15 cellular contexts compared by ENCODE assay signal in genomic region chr1:3904006-3904842, GRCh38. TPM values are rescaled to one million over a fixed set of nuclear protein-coding genes. Genes with fewer than 3 reads are reported as not detected.
DNase-seq lines count a peak whose midpoint lies in the region; ATAC-seq, FAIRE-seq and TF ChIP-seq lines count a peak whose summit lies in the region.
"Had no signal": no experiment of that assay in that cellular context is flagged by ENCODE, and none has a peak within 500 bp of the region (broad histone marks: within the 10 kb centered on the region; RNA-seq: fewer than 3 reads in every experiment).

No MANE protein-coding gene starts in this region.

- TF ChIP-seq CTCF in RWPE2 (IDR thresholded peaks at IDR 0.05; ENCODE audit: poor library complexity, severe bottlenecking) (no peak), kidney (IDR thresholded peaks at IDR 0.05; ENCODE audit: borderline replicate concordance, extremely low read depth, insufficient read depth) (no peak), upper lobe of right lung (IDR thresholded peaks at IDR 0.05) (no peak)

- no peaks in the 10 kb centered on the region for H3K4me1 ChIP-seq in RWPE2 (ENCODE audit: insufficient read depth, poor library complexity, severe bottlenecking)
- H3K4me1 ChIP-seq in kidney (ENCODE audit: control insufficient read depth in 1 of 2, insufficient read depth in 1 of 2, low read depth in 1 of 2, low read length in 2 of 2): peaks cover 11 to 25% of the 10 kb centered on the region in 2 donors
- H3K4me1 ChIP-seq in upper lobe of right lung: peaks cover 6% of the 10 kb centered on the region

- H3K27ac ChIP-seq in RWPE2 (ENCODE audit: poor library complexity, severe bottlenecking): no peak overlapping the region
- H3K27ac ChIP-seq in kidney (ENCODE audit: low read depth in 2 of 2, low read length in 2 of 2): no peak overlapping the region
- H3K27ac ChIP-seq in upper lobe of right lung: no peak overlapping the region
- H3K27ac ChIP-seq: esophagus muscularis mucosa, PC-9 had no signal

- ATAC-seq in Right ventricle myocardium inferior (no peak), RWPE2 (ENCODE audit: low read depth) (no peak), upper lobe of right lung (no peak), GM19351 (IDR thresholded peaks at IDR 0.05; ENCODE audit: unreplicated experiment) (no peak)
- ATAC-seq: WTC11 had no signal

- H3K36me3 ChIP-seq in RWPE2 (ENCODE audit: low read depth) (no peaks in the 10 kb centered on the region), kidney (ENCODE audit: control insufficient read depth in 1 of 2, insufficient read depth in 2 of 2, low read length in 2 of 2) (no peaks in the 10 kb centered on the region), upper lobe of right lung (no peaks in the 10 kb centered on the region)
- H3K36me3 ChIP-seq: esophagus muscularis mucosa had no signal

- intact Hi-C loops in cardiac septum (cut with DNase I) (no loop called here), Right ventricle myocardium inferior (cut with DNase I) (no loop called here), kidney (cut with DNase I) (no loop called here), upper lobe of right lung (cut with DNase I) (no loop called here)

- no peak overlapping the region for H3K9ac ChIP-seq in kidney (ENCODE audit: low read length in 2 of 2)

- no peak overlapping the region for H3K4me3 ChIP-seq in RWPE2 (ENCODE audit: severe bottlenecking)
- H3K4me3 ChIP-seq in kidney (ENCODE audit: low read length in 2 of 2): no peak overlapping the region
- no peak overlapping the region for H3K4me3 ChIP-seq in upper lobe of right lung
- H3K4me3 ChIP-seq: esophagus muscularis mucosa, PC-9 had no signal

- DNase-seq in cardiac septum (ENCODE audit: low spot score) (peak; percentile 53), Right ventricle myocardium inferior (ENCODE audit: missing footprints) (no peak), RWPE2 (ENCODE audit: low spot score) (peak; percentile 39), kidney (peak; percentile 68), upper lobe of right lung (peak; percentile 63), NCI-H187 treated with DMSO at 0.1 percent for 48 hours (lab: John Stamatoyannopoulos, UW) (no peak), iPS-NIHi11 (ENCODE audit: low spot score) (no peak)
- DNase-seq: NCI-H2171 treated with DMSO at 0.1 percent for 48 hours, PC-9 had no signal

- FAIRE-seq in kidney (lab: Jason Lieb, UNC): no peak
- FAIRE-seq: astrocyte, H54, keratinocyte had no signal

- H3K9me3 ChIP-seq in RWPE2 (ENCODE audit: severe bottlenecking): no peaks in the 10 kb centered on the region
- no peaks in the 10 kb centered on the region for H3K9me3 ChIP-seq in kidney (ENCODE audit: control insufficient read depth in 1 of 2, low read length in 2 of 2)
- H3K9me3 ChIP-seq in upper lobe of right lung: no peaks in the 10 kb centered on the region
- H3K9me3 ChIP-seq: esophagus muscularis mucosa had no signal

- no peaks in the 10 kb centered on the region for H3K27me3 ChIP-seq in RWPE2 (ENCODE audit: insufficient read depth, poor library complexity, severe bottlenecking)
- H3K27me3 ChIP-seq in upper lobe of right lung: no peaks in the 10 kb centered on the region
- H3K27me3 ChIP-seq: esophagus muscularis mucosa had no signal

RNA-seq across cellular contexts. Expression of gene C1orf174, which starts 4.2 kb away (rescaled TPM):
- total RNA-seq in cardiac septum: 11.5 TPM
- total RNA-seq in Right ventricle myocardium inferior: 14.1 TPM
- total RNA-seq in kidney: 16.8 TPM
- 15.9 TPM for polyA plus RNA-seq in kidney (ENCODE audit: insufficient read depth, low read depth, low replicate concordance)
- total RNA-seq in upper lobe of right lung: 19.9 TPM

RNA-seq across cellular contexts. Expression of gene DFFB, which starts 46.9 kb away (rescaled TPM):
- 2.9 TPM for total RNA-seq in cardiac septum
- total RNA-seq in Right ventricle myocardium inferior: 3.3 TPM
- total RNA-seq in kidney: 8.2 TPM
- 5.6 TPM for polyA plus RNA-seq in kidney (ENCODE audit: insufficient read depth, low read depth, low replicate concordance)
- 8.5 TPM for total RNA-seq in upper lobe of right lung

RNA-seq across cellular contexts. Expression of gene CEP104, which starts 47.2 kb away (rescaled TPM):
- 32.0 TPM for total RNA-seq in cardiac septum
- total RNA-seq in Right ventricle myocardium inferior: 34.1 TPM
- 51.2 TPM for total RNA-seq in kidney
- polyA plus RNA-seq in kidney (ENCODE audit: insufficient read depth, low read depth, low replicate concordance): 11.1 TPM
- 61.0 TPM for total RNA-seq in upper lobe of right lung

Comparison
In these comparisons a context has a peak if more than half of its experiments do, and no peak if none do; other contexts are left out.
1. DNase-seq: peak in cardiac septum (single experiment), RWPE2 (single experiment), kidney (single experiment) and upper lobe of right lung (single experiment); none in Right ventricle myocardium inferior (single experiment), NCI-H187 treated with DMSO at 0.1 percent for 48 hours (single experiment) and iPS-NIHi11 (single experiment).